In genomic region chr1:2526824-2527552, GRCh38 we compare ENCODE assay signal across 8 cellular contexts. TPM values are rescaled to one million over a fixed set of nuclear protein-coding genes. Genes with fewer than 3 reads are reported as not detected.
DNase-seq lines count a peak whose midpoint lies in the region; ATAC-seq and TF ChIP-seq lines count a peak whose summit lies in the region.

No MANE protein-coding gene starts in this region.

- TF ChIP-seq CTCF in LNCaP clone FGC (IDR thresholded peaks at IDR 0.05; ENCODE audit: control insufficient read depth, extremely low read depth, insufficient read depth): no peak
- no peak for TF ChIP-seq CTCF in fibroblast of mammary gland (conservative IDR thresholded peaks at IDR 0.05; ENCODE audit: control insufficient read depth, insufficient read depth, low read depth, low read length)
- TF ChIP-seq CTCF in omental fat pad (IDR thresholded peaks at IDR 0.05): no peak

- DNase-seq in GM04504 (ENCODE audit: low read depth) (peak; percentile 12), LNCaP clone FGC (ENCODE audit: low read depth) (peak; percentile 72), fibroblast of mammary gland (ENCODE audit: low read depth) (peak; percentile 68), omental fat pad (ENCODE audit: low spot score) (no peak), DMS153 treated with DMSO at 0.1 percent for 48 hours (lab: John Stamatoyannopoulos, UW; ENCODE audit: unreplicated experiment) (no peak), NCI-H345 (lab: John Stamatoyannopoulos, UW) (no peak)
- peak; percentile 58 for DNase-seq in activated CD8-positive, alpha-beta T cell treated with anti-CD3 and anti-CD28 coated beads, Interleukin-2, amount 10 ng/mL, durations not matched to agents 7 days and 5 days

- ATAC-seq in GM21786 (IDR thresholded peaks at IDR 0.05; ENCODE audit: unreplicated experiment) (peak; percentile 25), omental fat pad (ENCODE audit: low FRiP score) (peak; percentile 31)
- peak; percentile 10 for ATAC-seq in activated CD8-positive, alpha-beta T cell treated with anti-CD3 and anti-CD28 coated beads, Interleukin-2, amount 10 ng/mL, durations not matched to agents 7 days and 5 days

- H3K27ac Mint-ChIP-seq in activated CD8-positive, alpha-beta T cell treated with anti-CD3 and anti-CD28 coated beads, Interleukin-2, amount 10 ng/mL, durations not matched to agents 7 days and 5 days: peak overlapping the region; percentile 45

- H3K36me3 Mint-ChIP-seq in activated CD8-positive, alpha-beta T cell treated with anti-CD3 and anti-CD28 coated beads, Interleukin-2, amount 10 ng/mL, durations not matched to agents 7 days and 5 days (ENCODE audit: low read depth): peaks cover 19% of the 10 kb centered on the region

- peaks cover 49% of the 10 kb centered on the region for H3K4me1 Mint-ChIP-seq in activated CD8-positive, alpha-beta T cell treated with anti-CD3 and anti-CD28 coated beads, Interleukin-2, amount 10 ng/mL, durations not matched to agents 7 days and 5 days (ENCODE audit: low read depth)

- H3K4me3 ChIP-seq in LNCaP clone FGC (ENCODE audit: low read depth, low read length): peak overlapping the region; percentile 22; the same call in 1 of the 2 replicates
- peak overlapping the region; percentile 52 for H3K4me3 ChIP-seq in fibroblast of mammary gland (ENCODE audit: control insufficient read depth, low read depth, low read length)

- H3K9me3 Mint-ChIP-seq in activated CD8-positive, alpha-beta T cell treated with anti-CD3 and anti-CD28 coated beads, Interleukin-2, amount 10 ng/mL, durations not matched to agents 7 days and 5 days (ENCODE audit: insufficient read depth): no peaks in the 10 kb centered on the region

- peaks cover 26% of the 10 kb centered on the region for H3K27me3 Mint-ChIP-seq in activated CD8-positive, alpha-beta T cell treated with anti-CD3 and anti-CD28 coated beads, Interleukin-2, amount 10 ng/mL, durations not matched to agents 7 days and 5 days (ENCODE audit: low read depth)

- POLR2A ChIA-PET in activated CD8-positive, alpha-beta T cell treated with anti-CD3 and anti-CD28 coated beads, Interleukin-2, amount 10 ng/mL, durations not matched to agents 7 days and 5 days (lab: Charles Lee): interaction anchor here (1.4 to 4.8 kb wide), 6 partner anchors 9 to 114 kb away, joined by 3 to 96 read pairs (median 8); partner anchors contain the start of genes PEX10 and TNFRSF14

- CTCF ChIA-PET in activated CD8-positive, alpha-beta T cell treated with anti-CD3 and anti-CD28 coated beads, Interleukin-2, amount 10 ng/mL, durations not matched to agents 7 days and 5 days (lab: Charles Lee): interaction anchor here (1.3 to 4.2 kb wide), 6 partner anchors 21 to 332 kb away, joined by 6 to 51 read pairs (median 7); partner anchors contain the start of gene FAAP20

- H3K4me3 Mint-ChIP-seq in activated CD8-positive, alpha-beta T cell treated with anti-CD3 and anti-CD28 coated beads, Interleukin-2, amount 10 ng/mL, durations not matched to agents 7 days and 5 days: peak overlapping the region; percentile 43

RNA-seq across cellular contexts. Expression of gene PANK4, which starts 0.6 kb away (rescaled TPM):
- total RNA-seq in activated CD8-positive, alpha-beta T cell treated with anti-CD3 and anti-CD28 coated beads, Interleukin-2, amount 10 ng/mL, durations not matched to agents 7 days and 5 days: 10 to 100 TPM; 55.9 to 66.8 TPM
- total RNA-seq in omental fat pad: 10 to 100 TPM; 15.1 to 38.1 (median 27.4) TPM

RNA-seq across cellular contexts. Expression of gene HES5, which starts 3.1 kb away (rescaled TPM):
- total RNA-seq in activated CD8-positive, alpha-beta T cell treated with anti-CD3 and anti-CD28 coated beads, Interleukin-2, amount 10 ng/mL, durations not matched to agents 7 days and 5 days: not detected
- total RNA-seq in omental fat pad: not detected

RNA-seq across cellular contexts. Expression of gene TNFRSF14, which starts 29.2 kb away (rescaled TPM):
- 10 to 100 TPM; 85.8 to 86.5 TPM for total RNA-seq in activated CD8-positive, alpha-beta T cell treated with anti-CD3 and anti-CD28 coated beads, Interleukin-2, amount 10 ng/mL, durations not matched to agents 7 days and 5 days
- total RNA-seq in omental fat pad: 100 to 1,000 TPM in 1 of 4 donors, 10 to 100 TPM in 3; 26.6 to 108 (median 41.5) TPM

RNA-seq across cellular contexts. Expression of gene PLCH2, which starts 50.9 kb away (rescaled TPM):
- total RNA-seq in activated CD8-positive, alpha-beta T cell treated with anti-CD3 and anti-CD28 coated beads, Interleukin-2, amount 10 ng/mL, durations not matched to agents 7 days and 5 days: 10 to 100 TPM in 1 of 2 experiments, 1 to 10 TPM in 1; 9.8 to 11.8 TPM
- total RNA-seq in omental fat pad: 1 to 10 TPM in 1 of 4 donors, under 1 TPM in 3; 0.16 to 1.7 (median 0.44) TPM

RNA-seq across cellular contexts. Expression of gene PRXL2B, which starts 59.6 kb away (rescaled TPM):
- total RNA-seq in activated CD8-positive, alpha-beta T cell treated with anti-CD3 and anti-CD28 coated beads, Interleukin-2, amount 10 ng/mL, durations not matched to agents 7 days and 5 days: 10 to 100 TPM; 35.6 to 40.6 TPM
- total RNA-seq in omental fat pad: 10 to 100 TPM in 2 of 4 donors, 1 to 10 TPM in 2; 7.1 to 19.2 (median 8.8) TPM

Comparison
In these comparisons a context has a peak if more than half of its experiments do, and no peak if none do; other contexts are left out.
1. DNase-seq: peak in GM04504 (single experiment), LNCaP clone FGC (single experiment), activated CD8-positive, alpha-beta T cell treated with anti-CD3 and anti-CD28 coated beads, Interleukin-2, amount 10 ng/mL, durations not matched to agents 7 days and 5 days (single experiment) and fibroblast of mammary gland (single experiment); none in omental fat pad (single experiment), DMS153 treated with DMSO at 0.1 percent for 48 hours (single experiment) and NCI-H345 (single experiment).
2. Peak in every context shown above with its lines, with median percentiles within 50 percentile points of each other: ATAC-seq.